Comparison of ENCODE assay signal across 1 cellular context in genomic region chr10:102102421-102102820, GRCh38.
TF ChIP-seq lines count a peak whose summit lies in the region.

No MANE protein-coding gene starts in this region.

TF ChIP-seq in H1, 55 proteins besides CTCF, POLR2A, EP300 and RAD21:
- TF ChIP-seq YY1 (IDR thresholded peaks at IDR 0.05; ENCODE audit: low read depth, low read length) (no peak), TEAD4 (IDR thresholded peaks at IDR 0.05; ENCODE audit: low read depth, low read length) (no peak), SUZ12 (IDR thresholded peaks at IDR 0.05; ENCODE audit: low read length) (no peak), BACH1 (IDR thresholded peaks at IDR 0.05; ENCODE audit: low read length) (no peak), TCF12 (IDR thresholded peaks at IDR 0.05; ENCODE audit: low read depth, low read length) (no peak), POU5F1 (IDR thresholded peaks at IDR 0.05; ENCODE audit: low read depth, low read length) (no peak), KDM5A (IDR thresholded peaks at IDR 0.05; ENCODE audit: low read length) (no peak), RFX5 (IDR thresholded peaks at IDR 0.05; ENCODE audit: borderline replicate concordance, low read depth, low read length) (no peak), NANOG (IDR thresholded peaks at IDR 0.05; ENCODE audit: insufficient read depth, low read depth, low read length, poor library complexity, severe bottlenecking) (no peak), CBX5 (IDR thresholded peaks at IDR 0.05; ENCODE audit: low read depth, low read length) (no peak), POLR2AphosphoS5 (IDR thresholded peaks at IDR 0.05; ENCODE audit: low read depth, low read length) (no peak), SIX5 (IDR thresholded peaks at IDR 0.05; ENCODE audit: low read depth, low read length) (no peak), CTBP2 (IDR thresholded peaks at IDR 0.05; ENCODE audit: borderline replicate concordance, insufficient read depth, insufficient read length, low read length) (no peak), TBP (IDR thresholded peaks at IDR 0.05; ENCODE audit: low read depth, low read length) (no peak), TAF1 (IDR thresholded peaks at IDR 0.05; ENCODE audit: low read depth, low read length) (no peak), SRF (IDR thresholded peaks at IDR 0.05; ENCODE audit: low read depth, low read length) (no peak), ZNF274 (IDR thresholded peaks at IDR 0.05; ENCODE audit: borderline replicate concordance, extremely low read depth, low read length) (no peak), HDAC6 (IDR thresholded peaks at IDR 0.05; ENCODE audit: low read depth, low read length) (no peak)
- TF ChIP-seq, protein P1, sequence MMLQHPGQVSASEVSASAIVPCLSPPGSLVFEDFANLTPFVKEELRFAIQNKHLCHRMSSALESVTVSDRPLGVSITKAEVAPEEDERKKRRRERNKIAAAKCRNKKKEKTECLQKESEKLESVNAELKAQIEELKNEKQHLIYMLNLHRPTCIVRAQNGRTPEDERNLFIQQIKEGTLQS (IDR thresholded peaks at IDR 0.05; ENCODE audit: insufficient read depth, low read depth, low read length): no peak
